20 cellular contexts compared by ENCODE assay signal in the genomic region with DNA sequence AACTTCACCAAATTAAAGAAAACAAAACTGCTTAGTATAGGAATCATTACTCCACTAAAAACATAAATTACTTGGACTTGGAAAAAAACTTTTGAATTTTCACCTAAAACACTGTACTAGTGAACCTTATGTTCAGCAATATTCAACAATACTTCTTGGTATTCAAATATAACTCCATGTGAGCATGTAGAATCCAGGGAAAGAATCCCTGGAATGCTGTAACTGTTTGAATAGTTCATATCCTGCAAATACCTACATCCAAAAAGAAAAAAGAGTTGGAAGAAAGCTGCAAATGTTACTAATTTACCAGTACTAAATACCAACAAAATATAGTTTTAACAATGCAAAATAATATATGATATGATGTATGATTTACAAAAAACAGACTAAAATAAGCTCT.
DNase-seq lines count a peak whose midpoint lies in the region; ATAC-seq, FAIRE-seq and TF ChIP-seq lines count a peak whose summit lies in the region.
"Had no signal": no experiment of that assay in that cellular context is flagged by ENCODE, and none has a peak within 500 bp of the region (broad histone marks: within the 10 kb centered on the region; RNA-seq: fewer than 3 reads in every experiment).

No MANE protein-coding gene starts in this region.

- no peak overlapping the region for H3K4ac ChIP-seq in mesenchymal stem cell (ENCODE audit: low read depth in 1 of 2, low read length in 2 of 2)

- H4K91ac ChIP-seq in mesenchymal stem cell (ENCODE audit: low read length): no peak overlapping the region

- in situ Hi-C loops in HAP-1 (cut with MboI; ENCODE audit: low sequenced_read_pairs): no loop called here

- H3K23ac ChIP-seq in mesenchymal stem cell (ENCODE audit: low read length in 2 of 2): no peak overlapping the region

- FAIRE-seq in A549 (lab: Jason Lieb, UNC): no peak

- no peak overlapping the region for H2AFZ ChIP-seq in mesenchymal stem cell (ENCODE audit: low read depth, low read length)

- H3K27me3 ChIP-seq in adipocyte (replicated peaks; ENCODE audit: control insufficient read depth, insufficient read depth, low read length) (no peaks in the 10 kb centered on the region), mesenchymal stem cell (ENCODE audit: control insufficient read depth in 1 of 2, insufficient read depth in 1 of 2, low read length in 2 of 2) (no peaks in the 10 kb centered on the region), HAP-1 (ENCODE audit: low read depth) (no peaks in the 10 kb centered on the region)

- no peak overlapping the region for H3K27ac ChIP-seq in A549
- H3K27ac ChIP-seq in mesenchymal stem cell (ENCODE audit: low read length, poor library complexity, severe bottlenecking): peak overlapping the region; percentile 92

- no peaks in the 10 kb centered on the region for H3K79me1 ChIP-seq in mesenchymal stem cell (replicated peaks; ENCODE audit: low read length, poor library complexity, severe bottlenecking)

- POLR2A ChIA-PET in A549 (lab: Yijun Ruan, JAX): no interaction called here

- no peak overlapping the region for H2BK5ac ChIP-seq in mesenchymal stem cell (ENCODE audit: low read depth, low read length, poor library complexity, severe bottlenecking)

- H3K9me3 ChIP-seq in A549 (no peaks in the 10 kb centered on the region), adipocyte (ENCODE audit: control insufficient read depth, low read length) (no peaks in the 10 kb centered on the region), mesenchymal stem cell (ENCODE audit: control insufficient read depth, low read length) (no peaks in the 10 kb centered on the region), HAP-1 (no peaks in the 10 kb centered on the region)
- H3K9me3 ChIP-seq: mucosa of descending colon had no signal

- DNase-seq in A549 (ENCODE audit: low read depth in 1 of 2, low spot score in 1 of 2) (no peak), GM03348 (ENCODE audit: low spot score) (peak; percentile 28), adipocyte (ENCODE audit: low read depth) (no peak), mesenchymal stem cell (no peak), HAP-1 (ENCODE audit: low spot score in 2 of 2) (no peak), germinal center (ENCODE audit: low spot score) (no peak), SIG-M5 (lab: John Stamatoyannopoulos, UW) (no peak)
- DNase-seq: activated CD4-positive, CD25-positive, alpha-beta regulatory T cell treated with anti-CD3 and anti-CD28 coated beads, Interleukin-2, amount 50 U/mL, for 72 hours; activated CD8-positive, alpha-beta memory T cell treated with anti-CD3 and anti-CD28 coated beads, Interleukin-2, amount 10 ng/mL, durations not matched to agents 7 days and 5 days; activated gamma-delta T cell treated with Interleukin-2 at 50 U/mL for 16 hours; COR-L47; left colon; mucosa of descending colon; NCI-H1417 treated with DMSO at 0.1 percent for 48 hours; NCI-H69; OCI-M1; stimulated activated CD4-positive, alpha-beta T cell treated with anti-CD3 and anti-CD28 coated beads, Interleukin-1b, Interleukin-23, amount 100 ng/mL, for 48 hours; T-helper 9 cell had no signal

- H2BK120ac ChIP-seq in mesenchymal stem cell (ENCODE audit: low read depth, low read length): no peak overlapping the region

- H3K36me3 ChIP-seq in adipocyte (ENCODE audit: control insufficient read depth, insufficient read depth, low read length, severe bottlenecking): no peaks in the 10 kb centered on the region
- no peaks in the 10 kb centered on the region for H3K36me3 ChIP-seq in mesenchymal stem cell (ENCODE audit: control insufficient read depth in 1 of 2, insufficient read depth in 2 of 2, low read depth in 1 of 2, low read length in 2 of 2)
- no peaks in the 10 kb centered on the region for H3K36me3 ChIP-seq in HAP-1 (replicated peaks)

- no peak for ATAC-seq in A549
- ATAC-seq in HG03045 (IDR thresholded peaks at IDR 0.05; ENCODE audit: unreplicated experiment): no peak
- ATAC-seq: activated CD8-positive, alpha-beta memory T cell treated with anti-CD3 and anti-CD28 coated beads, Interleukin-2, amount 10 ng/mL, durations not matched to agents 7 days and 5 days; HCT116; left colon; mucosa of descending colon had no signal

- no peak overlapping the region for H3K18ac ChIP-seq in mesenchymal stem cell (ENCODE audit: low read depth in 1 of 2, low read length in 2 of 2)

- TF ChIP-seq CTCF in A549 (IDR thresholded peaks at IDR 0.05): no peak

- no peak for TF ChIP-seq RAD21 in A549 (conservative IDR thresholded peaks at IDR 0.05 in 1 of 2, IDR thresholded peaks at IDR 0.05 in 1 of 2)

- CTCF ChIA-PET in A549 (lab: Yijun Ruan, JAX): no interaction called here

- H3K4me3 ChIP-seq in A549 (no peak overlapping the region), adipocyte (ENCODE audit: low read length) (peak overlapping the region; percentile 6), mesenchymal stem cell (ENCODE audit: insufficient read depth in 1 of 2, low read depth in 1 of 2, low read length in 2 of 2) (no peak overlapping the region), HAP-1 (no peak overlapping the region)
- H3K4me3 ChIP-seq: mucosa of descending colon had no signal

- no peak overlapping the region for H3K14ac ChIP-seq in mesenchymal stem cell (ENCODE audit: low read length in 2 of 2)

- H2AK5ac ChIP-seq in mesenchymal stem cell (ENCODE audit: low read length, severe bottlenecking): no peak overlapping the region

- no peak overlapping the region for H2BK12ac ChIP-seq in mesenchymal stem cell (ENCODE audit: low read length in 2 of 2)

- H2BK15ac ChIP-seq in mesenchymal stem cell (ENCODE audit: low read depth, poor library complexity, severe bottlenecking): no peak overlapping the region

- no peak overlapping the region for H4K8ac ChIP-seq in mesenchymal stem cell (ENCODE audit: low read length)

- H3K4me1 ChIP-seq in A549 (peaks cover 12% of the 10 kb centered on the region), adipocyte (ENCODE audit: control insufficient read depth, insufficient read depth, low read length) (peaks cover 35% of the 10 kb centered on the region), mesenchymal stem cell (ENCODE audit: control insufficient read depth, insufficient read depth, low read depth, low read length) (peaks cover 2% of the 10 kb centered on the region), HAP-1 (no peaks in the 10 kb centered on the region)

- peak overlapping the region; percentile 57 for H3K4me2 ChIP-seq in A549
- no peak overlapping the region for H3K4me2 ChIP-seq in mesenchymal stem cell (ENCODE audit: low read length, poor library complexity, severe bottlenecking)

- TF ChIP-seq EP300 in A549 (IDR thresholded peaks at IDR 0.05): no peak

- no peak overlapping the region for H3K9ac ChIP-seq in adipocyte (ENCODE audit: low read length)
- no peak overlapping the region for H3K9ac ChIP-seq in mesenchymal stem cell (ENCODE audit: low read length)

- no peak for TF ChIP-seq POLR2A in A549 (IDR thresholded peaks at IDR 0.05; ENCODE audit: low read length)

TF ChIP-seq in A549, 52 proteins besides CTCF, POLR2A, EP300 and RAD21:
- no peak for TF ChIP-seq ZC3H11A (IDR thresholded peaks at IDR 0.05)
- no peak for TF ChIP-seq RFX5 (IDR thresholded peaks at IDR 0.05)
- no peak for TF ChIP-seq JUNB (IDR thresholded peaks at IDR 0.05)
- TF ChIP-seq ZNF302 (CRISPR knock-in tag; IDR thresholded peaks at IDR 0.05): no peak
